In the genomic region with DNA sequence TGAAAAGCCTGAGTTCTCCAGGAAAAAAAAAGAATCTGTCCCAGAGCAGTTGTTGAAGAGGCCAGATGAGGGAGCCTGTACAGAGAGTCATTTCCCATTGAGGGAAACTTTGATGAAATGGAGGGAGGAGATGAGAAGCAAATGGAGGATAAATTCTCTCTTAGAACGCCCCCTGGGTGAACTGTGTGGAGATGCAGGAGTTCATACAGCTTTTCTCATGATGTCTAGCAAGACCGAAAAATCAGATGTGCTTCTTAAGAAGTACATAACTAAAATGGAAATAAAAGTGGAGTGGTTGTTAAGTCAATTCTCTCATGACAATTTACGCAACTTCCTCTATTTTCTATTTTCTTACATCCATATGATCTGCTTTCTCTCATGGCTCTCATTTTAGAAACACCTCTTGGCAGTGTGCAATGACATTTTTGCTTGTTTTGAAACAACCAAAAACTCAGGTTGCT, we compare ENCODE assay signal across 9 cellular contexts.
DNase-seq lines count a peak whose midpoint lies in the region; ATAC-seq and TF ChIP-seq lines count a peak whose summit lies in the region.
"Had no signal": no experiment of that assay in that cellular context is flagged by ENCODE, and none has a peak within 500 bp of the region (broad histone marks: within the 10 kb centered on the region; RNA-seq: fewer than 3 reads in every experiment).

No MANE protein-coding gene starts in this region.

- in situ Hi-C loops in ACHN (cut with HindIII; ENCODE audit: low pct_ligation_motif_present, low pct_unique_long_range_greater_than_20kb, low sequenced_read_pairs) = no loop called here

- CTCF ChIA-PET in HEK293 (lab: Yijun Ruan, JAX) = interaction anchor here (0.9 kb wide), 1 partner anchor 12 kb away, joined by 3 read pairs; no protein-coding TSS in a partner anchor

- H3K27ac ChIP-seq in HEK293 (ENCODE audit: extremely low read depth, low read depth, low read length) = no peak overlapping the region

- no peak for TF ChIP-seq CTCF in HEK293 (tag by site-specific recombination; IDR thresholded peaks at IDR 0.05)
- TF ChIP-seq CTCF in fibroblast of mammary gland (conservative IDR thresholded peaks at IDR 0.05; ENCODE audit: control insufficient read depth, insufficient read depth, low read depth, low read length) = peak; percentile 54

- no peaks in the 10 kb centered on the region for H3K36me3 ChIP-seq in HEK293 (ENCODE audit: control insufficient read depth in 2 of 2, insufficient read depth in 1 of 2, low read length in 2 of 2)

- DNase-seq in ACHN (peak; percentile 67), OCI-M1 (lab: John Stamatoyannopoulos, UW) (peak; percentile 86), fibroblast of mammary gland (ENCODE audit: low read depth) (peak; percentile 64), GM03348 (ENCODE audit: low spot score) (no peak)
- DNase-seq: NCI-H1694 had no signal

- POLR2A ChIA-PET in HEK293 (lab: Yijun Ruan, JAX) = no interaction called here

- ATAC-seq in GM21529 (IDR thresholded peaks at IDR 0.05; ENCODE audit: unreplicated experiment) (no peak), HG02798 (IDR thresholded peaks at IDR 0.05; ENCODE audit: poor library complexity, unreplicated experiment) (no peak), HG03460 (IDR thresholded peaks at IDR 0.05; ENCODE audit: unreplicated experiment) (no peak)

- H3K4me1 ChIP-seq in HEK293 (ENCODE audit: control insufficient read depth, insufficient read depth, low read length) = no peaks in the 10 kb centered on the region

- no peaks in the 10 kb centered on the region for H3K9me3 ChIP-seq in HEK293 (ENCODE audit: control insufficient read depth, insufficient read depth, low read depth, low read length)

- H3K4me3 ChIP-seq in HEK293 (ENCODE audit: low read depth, low read length) = no peak overlapping the region
- no peak overlapping the region for H3K4me3 ChIP-seq in fibroblast of mammary gland (ENCODE audit: control insufficient read depth, low read depth, low read length)

TF ChIP-seq in HEK293, 187 proteins besides CTCF, POLR2A, EP300 and RAD21:
- TF ChIP-seq ZNF132 (tag by site-specific recombination; IDR thresholded peaks at IDR 0.05; ENCODE audit: borderline replicate concordance) = no peak
- no peak for TF ChIP-seq ZNF248 (tag by site-specific recombination; IDR thresholded peaks at IDR 0.05)
- 0 out of 2 replicates have a peak, but pooled peaks have one; percentile 17 for TF ChIP-seq TCF7L2 (IDR thresholded peaks at IDR 0.05; ENCODE audit: borderline replicate concordance, low read depth, low read length)
- TF ChIP-seq TRIM28 (IDR thresholded peaks at IDR 0.05; ENCODE audit: borderline replicate concordance, low read length) = 0 out of 2 replicates have a peak, but pooled peaks have one; percentile 43
- TF ChIP-seq SETDB1 (IDR thresholded peaks at IDR 0.05; ENCODE audit: insufficient read length, low read length) = peak; percentile 31
TF ChIP-seq in HEK293: peak in this region for 3.
